9 cellular contexts compared by ENCODE assay signal in the genomic region with DNA sequence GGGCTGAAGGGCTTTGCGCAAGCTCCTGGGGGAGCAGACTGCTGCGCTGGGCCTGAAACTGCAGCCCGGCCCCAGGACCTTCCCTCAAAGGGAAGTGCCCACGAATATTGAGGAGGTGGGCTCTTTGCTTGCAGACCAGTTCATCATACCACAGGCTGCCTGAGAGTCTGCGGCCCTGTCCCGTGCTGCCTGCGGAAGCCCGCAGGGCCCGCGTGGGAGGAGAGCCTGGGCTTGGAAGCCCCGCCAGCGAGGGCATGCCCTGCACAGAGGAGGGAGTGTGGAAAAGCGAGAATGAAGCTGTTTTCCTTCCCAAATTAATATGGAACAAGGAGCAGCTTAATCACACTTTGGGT.
A peak's percentile ranks its signal among the peaks of the same experiment; 100 is the strongest.
DNase-seq lines count a peak whose midpoint lies in the region; ATAC-seq and TF ChIP-seq lines count a peak whose summit lies in the region.
"Had no signal": no experiment of that assay in that cellular context is flagged by ENCODE, and none has a peak within 500 bp of the region (broad histone marks: within the 10 kb centered on the region; RNA-seq: fewer than 3 reads in every experiment).

No MANE protein-coding gene starts in this region.

- H3K4me3 ChIP-seq in SK-N-MC (peak overlapping the region; percentile 74), fibroblast of pulmonary artery (replicated peaks; ENCODE audit: low read depth, low read length) (peak overlapping the region; percentile 50), skeletal muscle cell (ENCODE audit: low read depth, low read length) (peak overlapping the region; percentile 53)

- ATAC-seq in HG02759 (IDR thresholded peaks at IDR 0.05; ENCODE audit: unreplicated experiment): no peak
- ATAC-seq in GM18909 (IDR thresholded peaks at IDR 0.05; ENCODE audit: poor library complexity, unreplicated experiment): no peak
- no peak for ATAC-seq in HG03139 (IDR thresholded peaks at IDR 0.05; ENCODE audit: unreplicated experiment)

- DNase-seq in D341Med (ENCODE audit: low spot score) (peak; percentile 27), SK-N-MC (ENCODE audit: low read depth, low spot score) (no peak), fibroblast of pulmonary artery (ENCODE audit: low read depth) (no peak), skeletal muscle cell (ENCODE audit: low read depth) (no peak), NCI-H1436 treated with DMSO at 0.1 percent for 48 hours (lab: John Stamatoyannopoulos, UW) (no peak)
- DNase-seq: SHP77 treated with DMSO at 0.1 percent for 48 hours had no signal

- H3K36me3 ChIP-seq in SK-N-MC (ENCODE audit: insufficient read depth, low read length): no peaks in the 10 kb centered on the region

- H3K9me3 ChIP-seq in SK-N-MC (ENCODE audit: low read depth, low read length): no peaks in the 10 kb centered on the region

- H3K9ac ChIP-seq in SK-N-MC (ENCODE audit: insufficient read length): no peak overlapping the region

- no peak overlapping the region for H3K27ac ChIP-seq in SK-N-MC

- no peak for TF ChIP-seq CTCF in fibroblast of pulmonary artery (IDR thresholded peaks at IDR 0.05; ENCODE audit: low read length, missing control alignments)
